In the genomic region with DNA sequence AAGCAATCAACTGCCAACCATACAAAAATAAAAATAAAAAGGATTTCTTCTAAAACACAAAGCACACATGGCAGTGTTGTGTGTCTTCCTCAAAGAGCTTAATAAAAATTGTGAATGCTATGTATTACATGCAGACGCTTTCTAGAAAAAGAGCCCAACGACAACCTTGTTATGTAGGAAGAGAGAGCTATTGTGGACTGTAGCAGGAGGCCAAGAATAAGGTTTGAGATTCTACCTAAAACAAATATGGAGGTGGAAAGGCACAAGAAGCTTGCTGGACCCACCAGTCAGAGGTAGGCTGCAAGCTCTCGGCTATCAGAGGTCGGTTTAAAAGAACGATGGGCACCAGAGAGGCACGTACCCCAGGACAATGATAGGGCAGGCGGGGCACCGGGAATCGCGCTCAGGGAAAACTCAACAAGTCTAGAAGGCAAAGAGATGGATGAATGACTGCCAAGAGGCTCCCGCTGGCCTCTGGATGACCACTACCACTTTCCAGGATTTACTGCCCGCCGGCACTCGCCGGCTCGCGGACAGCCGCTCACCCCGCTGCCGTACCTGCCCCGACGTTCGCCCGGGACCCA, we compare ENCODE assay signal across 8 cellular contexts. TPM values are rescaled to one million over a fixed set of nuclear protein-coding genes. Genes with fewer than 3 reads are reported as not detected.
A peak's percentile ranks its signal among the peaks of the same experiment; 100 is the strongest.
DNase-seq lines count a peak whose midpoint lies in the region; ATAC-seq and TF ChIP-seq lines count a peak whose summit lies in the region.

No MANE protein-coding gene starts in this region.

- ATAC-seq in GM21381 (IDR thresholded peaks at IDR 0.05; ENCODE audit: unreplicated experiment): no peak

- no peaks in the 10 kb centered on the region for H3K36me3 ChIP-seq in MG63
- no peaks in the 10 kb centered on the region for H3K36me3 ChIP-seq in breast epithelium
- no peaks in the 10 kb centered on the region for H3K36me3 ChIP-seq in kidney epithelial cell (ENCODE audit: control insufficient read depth, insufficient read depth, low read length)
- H3K36me3 ChIP-seq in suprapubic skin: no peaks in the 10 kb centered on the region

- intact Hi-C loops in breast epithelium (cut with DNase I; ENCODE audit: low total_unique reads): no loop called here

- H3K4me3 ChIP-seq in MG63 (peak overlapping the region; percentile 78), breast epithelium (peak overlapping the region; percentile 62 to 98 (median 88)), kidney epithelial cell (ENCODE audit: low read depth, low read length) (peak overlapping the region; percentile 94), suprapubic skin (peak overlapping the region; percentile 97)

- TF ChIP-seq EP300 in suprapubic skin (IDR thresholded peaks at IDR 0.05): no peak

- no peak for TF ChIP-seq CTCF in breast epithelium (IDR thresholded peaks at IDR 0.05)
- no peak for TF ChIP-seq CTCF in kidney epithelial cell (IDR thresholded peaks at IDR 0.05; ENCODE audit: insufficient read depth, low read length, poor library complexity, severe bottlenecking)
- no peak for TF ChIP-seq CTCF in suprapubic skin (IDR thresholded peaks at IDR 0.05)

- DNase-seq in EL: peak; percentile 20
- no peak for DNase-seq in MG63
- DNase-seq in breast epithelium (ENCODE audit: low spot score in 2 of 2): no peak
- DNase-seq in kidney epithelial cell (ENCODE audit: low read depth): no peak
- DNase-seq in suprapubic skin (ENCODE audit: low spot score in 2 of 2): no peak
- DNase-seq in stimulated activated CD4-positive, alpha-beta T cell treated with anti-CD3 and anti-CD28 coated beads, Interleukin-1b, Interleukin-23, amount 100 ng/mL, for 48 hours: no peak
- DNase-seq in mucosa of gallbladder (ENCODE audit: low spot score): no peak

- H3K9me3 ChIP-seq in MG63 (no peaks in the 10 kb centered on the region), breast epithelium (no peaks in the 10 kb centered on the region), suprapubic skin (no peaks in the 10 kb centered on the region)

- H3K27me3 ChIP-seq in MG63: no peaks in the 10 kb centered on the region
- H3K27me3 ChIP-seq in breast epithelium: no peaks in the 10 kb centered on the region
- no peaks in the 10 kb centered on the region for H3K27me3 ChIP-seq in kidney epithelial cell (ENCODE audit: control insufficient read depth, insufficient read depth, low read length)
- H3K27me3 ChIP-seq in suprapubic skin: no peaks in the 10 kb centered on the region

- H3K4me1 ChIP-seq in breast epithelium (peaks cover 0 to 5% of the 10 kb centered on the region in 2 donors), suprapubic skin (peaks cover 26% of the 10 kb centered on the region)

- 6% methylated on average over 10 of the region's 24 CpGs for WGBS in suprapubic skin

- H3K27ac ChIP-seq in breast epithelium: peak overlapping the region; percentile 92 to 98
- H3K27ac ChIP-seq in suprapubic skin: peak overlapping the region; percentile 84

- TF ChIP-seq POLR2A in breast epithelium (IDR thresholded peaks at IDR 0.05) (no peak), suprapubic skin (IDR thresholded peaks at IDR 0.05) (no peak)

RNA-seq across cellular contexts. Expression of a gene that starts 1.1 kb away (rescaled TPM):
- 24.9 and 42.7 TPM in 2 replicates for total RNA-seq in MG63 (2014; rRNA removed; shearing (Covaris generic); ENCODE audit: low replicate concordance)
- total RNA-seq in breast epithelium (10 to 100 TPM; 19.0 to 42.4 (median 34.7) TPM), kidney epithelial cell (54.4 and 77.3 TPM in 2 replicates), suprapubic skin (10 to 100 TPM in 1 of 4 donors, 1 to 10 TPM in 3; 3.7 to 11.3 (median 6.0) TPM), mucosa of gallbladder (30.3 TPM)
